ENCODE assay signal across 8 cellular contexts in genomic region chr14:102138535-102138934, GRCh38. TPM values are rescaled to one million over a fixed set of nuclear protein-coding genes. Genes with fewer than 3 reads are reported as not detected.
A peak's percentile ranks its signal among the peaks of the same experiment; 100 is the strongest.
DNase-seq lines count a peak whose midpoint lies in the region; ATAC-seq and TF ChIP-seq lines count a peak whose summit lies in the region.

No MANE protein-coding gene starts in this region.

- peaks cover 33% of the 10 kb centered on the region for H4K20me1 ChIP-seq in BLaER1

- no peaks in the 10 kb centered on the region for H3K9me3 ChIP-seq in BLaER1

- peaks cover 23% of the 10 kb centered on the region for H3K36me3 ChIP-seq in BLaER1

- intact Hi-C loops in natural killer cell (cut with micrococcal nuclease) = loop anchor here (2.0 to 5.0 kb wide), 2 partner anchors 176 to 431 kb away; no protein-coding TSS in a partner anchor

- H3K4me2 ChIP-seq in BLaER1 = peak overlapping the region; percentile 74

- H3K4me3 Mint-ChIP-seq in IgD-negative memory B cell (peak overlapping the region; percentile 94 to 100 (median 98)), natural killer cell (peak overlapping the region; percentile 96)

- no peaks in the 10 kb centered on the region for H3K27me3 ChIP-seq in BLaER1

- TF ChIP-seq CTCF in natural killer cell (IDR thresholded peaks at IDR 0.05) = no peak

- peaks cover 32% of the 10 kb centered on the region for H3K4me1 ChIP-seq in BLaER1

- H3K27me3 Mint-ChIP-seq in IgD-negative memory B cell (no peaks in the 10 kb centered on the region), natural killer cell (ENCODE audit: low read depth in 2 of 2) (no peaks in the 10 kb centered on the region)

- DNase-seq in cerebellar cortex (ENCODE audit: low spot score) = peak; percentile 5
- DNase-seq in natural killer cell = no peak
- DNase-seq in NCI-H345 (lab: John Stamatoyannopoulos, UW) = no peak
- DNase-seq in stimulated activated CD4-positive, alpha-beta T cell treated with anti-CD3 and anti-CD28 coated beads, Interleukin-4, amount 100 ng/mL, for 1 hour = no peak

- peak overlapping the region; percentile 92; the same call in 1 of the 2 replicates for H3K27ac ChIP-seq in BLaER1

- H3K4me1 Mint-ChIP-seq in IgD-negative memory B cell = peaks cover 17 to 19% (median 17%) of the 10 kb centered on the region in 3 donors
- H3K4me1 Mint-ChIP-seq in natural killer cell = peaks cover 25 to 28% of the 10 kb centered on the region in 2 donors

- H3K36me3 Mint-ChIP-seq in IgD-negative memory B cell (peaks cover 6% of the 10 kb centered on the region), natural killer cell (no peaks in the 10 kb centered on the region)

- peak overlapping the region; percentile 95 for H3K4me3 ChIP-seq in BLaER1

- H3K9me3 Mint-ChIP-seq in IgD-negative memory B cell (no peaks in the 10 kb centered on the region), natural killer cell (no peaks in the 10 kb centered on the region)

- peak overlapping the region; percentile 98 for H3K9ac ChIP-seq in BLaER1

- ATAC-seq in natural killer cell (no peak), HG02571 (IDR thresholded peaks at IDR 0.05; ENCODE audit: unreplicated experiment) (no peak), HG02763 (IDR thresholded peaks at IDR 0.05; ENCODE audit: unreplicated experiment) (no peak)

- H3K27ac Mint-ChIP-seq in IgD-negative memory B cell = peak overlapping the region; percentile 85 to 99 (median 87)
- peak overlapping the region; percentile 92 to 96 for H3K27ac Mint-ChIP-seq in natural killer cell

RNA-seq across cellular contexts. Expression of gene WDR20, which starts 1.2 kb away (rescaled TPM):
- 14.9 TPM for polyA plus RNA-seq in IgD-negative memory B cell
- total RNA-seq in natural killer cell = 10 to 100 TPM; 55.5 to 66.7 (median 62.2) TPM

RNA-seq across cellular contexts. Expression of gene HSP90AA1, which starts 51.7 kb away (rescaled TPM):
- 372 TPM for polyA plus RNA-seq in IgD-negative memory B cell
- total RNA-seq in natural killer cell = 100 to 1,000 TPM; 470 to 665 (median 663) TPM
